In genomic region chr22:19959587-19960490, GRCh38 we compare ENCODE assay signal across 1 cellular context.
TF ChIP-seq lines count a peak whose summit lies in the region.

No MANE protein-coding gene starts in this region.

TF ChIP-seq in HepG2, 621 proteins besides CTCF, POLR2A, EP300 and RAD21 (continued from another document and continues in another):
- TF ChIP-seq, protein P1, sequence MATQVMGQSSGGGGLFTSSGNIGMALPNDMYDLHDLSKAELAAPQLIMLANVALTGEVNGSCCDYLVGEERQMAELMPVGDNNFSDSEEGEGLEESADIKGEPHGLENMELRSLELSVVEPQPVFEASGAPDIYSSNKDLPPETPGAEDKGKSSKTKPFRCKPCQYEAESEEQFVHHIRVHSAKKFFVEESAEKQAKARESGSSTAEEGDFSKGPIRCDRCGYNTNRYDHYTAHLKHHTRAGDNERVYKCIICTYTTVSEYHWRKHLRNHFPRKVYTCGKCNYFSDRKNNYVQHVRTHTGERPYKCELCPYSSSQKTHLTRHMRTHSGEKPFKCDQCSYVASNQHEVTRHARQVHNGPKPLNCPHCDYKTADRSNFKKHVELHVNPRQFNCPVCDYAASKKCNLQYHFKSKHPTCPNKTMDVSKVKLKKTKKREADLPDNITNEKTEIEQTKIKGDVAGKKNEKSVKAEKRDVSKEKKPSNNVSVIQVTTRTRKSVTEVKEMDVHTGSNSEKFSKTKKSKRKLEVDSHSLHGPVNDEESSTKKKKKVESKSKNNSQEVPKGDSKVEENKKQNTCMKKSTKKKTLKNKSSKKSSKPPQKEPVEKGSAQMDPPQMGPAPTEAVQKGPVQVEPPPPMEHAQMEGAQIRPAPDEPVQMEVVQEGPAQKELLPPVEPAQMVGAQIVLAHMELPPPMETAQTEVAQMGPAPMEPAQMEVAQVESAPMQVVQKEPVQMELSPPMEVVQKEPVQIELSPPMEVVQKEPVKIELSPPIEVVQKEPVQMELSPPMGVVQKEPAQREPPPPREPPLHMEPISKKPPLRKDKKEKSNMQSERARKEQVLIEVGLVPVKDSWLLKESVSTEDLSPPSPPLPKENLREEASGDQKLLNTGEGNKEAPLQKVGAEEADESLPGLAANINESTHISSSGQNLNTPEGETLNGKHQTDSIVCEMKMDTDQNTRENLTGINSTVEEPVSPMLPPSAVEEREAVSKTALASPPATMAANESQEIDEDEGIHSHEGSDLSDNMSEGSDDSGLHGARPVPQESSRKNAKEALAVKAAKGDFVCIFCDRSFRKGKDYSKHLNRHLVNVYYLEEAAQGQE (IDR thresholded peaks at IDR 0.05; ENCODE audit: borderline replicate concordance in 1 of 2, low read depth in 1 of 2, low read length in 2 of 2): no peak
- TF ChIP-seq, protein P2, sequence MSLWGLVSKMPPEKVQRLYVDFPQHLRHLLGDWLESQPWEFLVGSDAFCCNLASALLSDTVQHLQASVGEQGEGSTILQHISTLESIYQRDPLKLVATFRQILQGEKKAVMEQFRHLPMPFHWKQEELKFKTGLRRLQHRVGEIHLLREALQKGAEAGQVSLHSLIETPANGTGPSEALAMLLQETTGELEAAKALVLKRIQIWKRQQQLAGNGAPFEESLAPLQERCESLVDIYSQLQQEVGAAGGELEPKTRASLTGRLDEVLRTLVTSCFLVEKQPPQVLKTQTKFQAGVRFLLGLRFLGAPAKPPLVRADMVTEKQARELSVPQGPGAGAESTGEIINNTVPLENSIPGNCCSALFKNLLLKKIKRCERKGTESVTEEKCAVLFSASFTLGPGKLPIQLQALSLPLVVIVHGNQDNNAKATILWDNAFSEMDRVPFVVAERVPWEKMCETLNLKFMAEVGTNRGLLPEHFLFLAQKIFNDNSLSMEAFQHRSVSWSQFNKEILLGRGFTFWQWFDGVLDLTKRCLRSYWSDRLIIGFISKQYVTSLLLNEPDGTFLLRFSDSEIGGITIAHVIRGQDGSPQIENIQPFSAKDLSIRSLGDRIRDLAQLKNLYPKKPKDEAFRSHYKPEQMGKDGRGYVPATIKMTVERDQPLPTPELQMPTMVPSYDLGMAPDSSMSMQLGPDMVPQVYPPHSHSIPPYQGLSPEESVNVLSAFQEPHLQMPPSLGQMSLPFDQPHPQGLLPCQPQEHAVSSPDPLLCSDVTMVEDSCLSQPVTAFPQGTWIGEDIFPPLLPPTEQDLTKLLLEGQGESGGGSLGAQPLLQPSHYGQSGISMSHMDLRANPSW (CRISPR knock-in tag; IDR thresholded peaks at IDR 0.05; ENCODE audit: borderline replicate concordance): no peak
- TF ChIP-seq CHD4 (IDR thresholded peaks at IDR 0.05; ENCODE audit: borderline replicate concordance, low read length) (no peak), GATAD2A (CRISPR knock-in tag; IDR thresholded peaks at IDR 0.05) (peak; percentile 82), ZSCAN21 (CRISPR knock-in tag; IDR thresholded peaks at IDR 0.05; ENCODE audit: borderline replicate concordance) (no peak), ZNF547 (CRISPR knock-in tag; IDR thresholded peaks at IDR 0.05) (no peak; the same call in 1 of the 2 replicates), ZNF512B (CRISPR knock-in tag; IDR thresholded peaks at IDR 0.05; ENCODE audit: borderline replicate concordance) (no peak), PREB (CRISPR knock-in tag; IDR thresholded peaks at IDR 0.05) (no peak), ZBTB2 (CRISPR knock-in tag; IDR thresholded peaks at IDR 0.05; ENCODE audit: low read depth) (no peak), SSRP1 (CRISPR knock-in tag; IDR thresholded peaks at IDR 0.05) (no peak), NFYB (CRISPR knock-in tag; IDR thresholded peaks at IDR 0.05) (peak; percentile 48), ZNF530 (CRISPR knock-in tag; IDR thresholded peaks at IDR 0.05; ENCODE audit: low read depth) (no peak), YY1 (IDR thresholded peaks at IDR 0.05; ENCODE audit: insufficient read depth, insufficient replicate concordance, low read depth, low read length) (peak; percentile 36), PCBP2 (optimal IDR thresholded peaks at IDR 0.05; ENCODE audit: low read depth, low read length, poor library complexity, severe bottlenecking) (no peak), JARID2 (CRISPR knock-in tag; IDR thresholded peaks at IDR 0.05; ENCODE audit: insufficient replicate concordance) (no peak), MEF2D (CRISPR knock-in tag; IDR thresholded peaks at IDR 0.05) (no peak; the same call in 1 of the 2 replicates), MIER3 (CRISPR knock-in tag; IDR thresholded peaks at IDR 0.05; ENCODE audit: borderline replicate concordance) (no peak), ZNF75D (CRISPR knock-in tag; IDR thresholded peaks at IDR 0.05; ENCODE audit: borderline replicate concordance) (no peak), SALL2 (CRISPR knock-in tag; IDR thresholded peaks at IDR 0.05) (no peak), ZBTB34 (CRISPR knock-in tag; IDR thresholded peaks at IDR 0.05) (peak; percentile 34; the same call in 1 of the 2 replicates), ZNF629 (CRISPR knock-in tag; conservative IDR thresholded peaks at IDR 0.05) (no peak), JDP2 (CRISPR knock-in tag; IDR thresholded peaks at IDR 0.05; ENCODE audit: borderline replicate concordance) (no peak), NFYC (CRISPR knock-in tag; IDR thresholded peaks at IDR 0.05) (no peak), ZFP1 (CRISPR knock-in tag; IDR thresholded peaks at IDR 0.05) (no peak), NR2F6 (IDR thresholded peaks at IDR 0.05) (peak; percentile 25; the same call in 1 of the 2 replicates), NR2F6 (CRISPR knock-in tag; IDR thresholded peaks at IDR 0.05) (no peak; the same call in none of the 2 replicates), RFX1 (IDR thresholded peaks at IDR 0.05) (no peak), AFF4 (CRISPR knock-in tag; IDR thresholded peaks at IDR 0.05) (peak; percentile 82; the same call in 1 of the 2 replicates), NFIB (CRISPR knock-in tag; IDR thresholded peaks at IDR 0.05; ENCODE audit: borderline replicate concordance) (no peak), TEAD2 (CRISPR knock-in tag; IDR thresholded peaks at IDR 0.05) (no peak), HMG20A (CRISPR knock-in tag; IDR thresholded peaks at IDR 0.05; ENCODE audit: borderline replicate concordance) (no peak; the same call in 1 of the 2 replicates), MAFK (conservative IDR thresholded peaks at IDR 0.05 in 1 of 2, IDR thresholded peaks at IDR 0.05 in 1 of 2; ENCODE audit: low read length in 2 of 2) (no peak), CENPX (CRISPR knock-in tag; IDR thresholded peaks at IDR 0.05) (no peak), SOX5 (CRISPR knock-in tag; IDR thresholded peaks at IDR 0.05; ENCODE audit: borderline replicate concordance) (peak; percentile 22; the same call in 1 of the 2 replicates)
- TF ChIP-seq, protein P3, sequence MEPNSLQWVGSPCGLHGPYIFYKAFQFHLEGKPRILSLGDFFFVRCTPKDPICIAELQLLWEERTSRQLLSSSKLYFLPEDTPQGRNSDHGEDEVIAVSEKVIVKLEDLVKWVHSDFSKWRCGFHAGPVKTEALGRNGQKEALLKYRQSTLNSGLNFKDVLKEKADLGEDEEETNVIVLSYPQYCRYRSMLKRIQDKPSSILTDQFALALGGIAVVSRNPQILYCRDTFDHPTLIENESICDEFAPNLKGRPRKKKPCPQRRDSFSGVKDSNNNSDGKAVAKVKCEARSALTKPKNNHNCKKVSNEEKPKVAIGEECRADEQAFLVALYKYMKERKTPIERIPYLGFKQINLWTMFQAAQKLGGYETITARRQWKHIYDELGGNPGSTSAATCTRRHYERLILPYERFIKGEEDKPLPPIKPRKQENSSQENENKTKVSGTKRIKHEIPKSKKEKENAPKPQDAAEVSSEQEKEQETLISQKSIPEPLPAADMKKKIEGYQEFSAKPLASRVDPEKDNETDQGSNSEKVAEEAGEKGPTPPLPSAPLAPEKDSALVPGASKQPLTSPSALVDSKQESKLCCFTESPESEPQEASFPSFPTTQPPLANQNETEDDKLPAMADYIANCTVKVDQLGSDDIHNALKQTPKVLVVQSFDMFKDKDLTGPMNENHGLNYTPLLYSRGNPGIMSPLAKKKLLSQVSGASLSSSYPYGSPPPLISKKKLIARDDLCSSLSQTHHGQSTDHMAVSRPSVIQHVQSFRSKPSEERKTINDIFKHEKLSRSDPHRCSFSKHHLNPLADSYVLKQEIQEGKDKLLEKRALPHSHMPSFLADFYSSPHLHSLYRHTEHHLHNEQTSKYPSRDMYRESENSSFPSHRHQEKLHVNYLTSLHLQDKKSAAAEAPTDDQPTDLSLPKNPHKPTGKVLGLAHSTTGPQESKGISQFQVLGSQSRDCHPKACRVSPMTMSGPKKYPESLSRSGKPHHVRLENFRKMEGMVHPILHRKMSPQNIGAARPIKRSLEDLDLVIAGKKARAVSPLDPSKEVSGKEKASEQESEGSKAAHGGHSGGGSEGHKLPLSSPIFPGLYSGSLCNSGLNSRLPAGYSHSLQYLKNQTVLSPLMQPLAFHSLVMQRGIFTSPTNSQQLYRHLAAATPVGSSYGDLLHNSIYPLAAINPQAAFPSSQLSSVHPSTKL (CRISPR knock-in tag; IDR thresholded peaks at IDR 0.05): peak; percentile 65
- TF ChIP-seq, protein P4, sequence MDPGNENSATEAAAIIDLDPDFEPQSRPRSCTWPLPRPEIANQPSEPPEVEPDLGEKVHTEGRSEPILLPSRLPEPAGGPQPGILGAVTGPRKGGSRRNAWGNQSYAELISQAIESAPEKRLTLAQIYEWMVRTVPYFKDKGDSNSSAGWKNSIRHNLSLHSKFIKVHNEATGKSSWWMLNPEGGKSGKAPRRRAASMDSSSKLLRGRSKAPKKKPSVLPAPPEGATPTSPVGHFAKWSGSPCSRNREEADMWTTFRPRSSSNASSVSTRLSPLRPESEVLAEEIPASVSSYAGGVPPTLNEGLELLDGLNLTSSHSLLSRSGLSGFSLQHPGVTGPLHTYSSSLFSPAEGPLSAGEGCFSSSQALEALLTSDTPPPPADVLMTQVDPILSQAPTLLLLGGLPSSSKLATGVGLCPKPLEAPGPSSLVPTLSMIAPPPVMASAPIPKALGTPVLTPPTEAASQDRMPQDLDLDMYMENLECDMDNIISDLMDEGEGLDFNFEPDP (CRISPR knock-in tag; conservative IDR thresholded peaks at IDR 0.05): no peak
